1 cellular context compared by ENCODE assay signal in the genomic region with DNA sequence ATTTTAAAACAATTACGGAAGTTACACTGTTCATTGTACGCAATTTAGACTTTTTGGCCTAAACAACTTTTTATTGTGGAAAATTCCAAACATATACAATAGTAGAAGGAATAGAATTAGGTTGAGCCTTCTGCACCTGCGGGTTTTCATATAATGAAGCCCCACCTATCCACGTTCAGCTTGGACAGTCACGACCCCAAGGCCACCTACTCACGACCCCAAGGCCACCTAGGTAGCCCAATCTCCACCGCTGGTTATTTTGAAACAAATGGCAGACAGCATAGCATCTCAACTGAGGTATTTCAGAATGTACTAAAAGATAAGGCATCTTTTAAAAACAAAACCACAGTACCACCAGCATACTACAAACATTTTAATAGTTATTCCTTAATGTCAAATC.
TF ChIP-seq lines count a peak whose summit lies in the region.

No MANE protein-coding gene starts in this region.

TF ChIP-seq in HepG2, 621 proteins besides CTCF, POLR2A, EP300 and RAD21:
- TF ChIP-seq, protein P1, sequence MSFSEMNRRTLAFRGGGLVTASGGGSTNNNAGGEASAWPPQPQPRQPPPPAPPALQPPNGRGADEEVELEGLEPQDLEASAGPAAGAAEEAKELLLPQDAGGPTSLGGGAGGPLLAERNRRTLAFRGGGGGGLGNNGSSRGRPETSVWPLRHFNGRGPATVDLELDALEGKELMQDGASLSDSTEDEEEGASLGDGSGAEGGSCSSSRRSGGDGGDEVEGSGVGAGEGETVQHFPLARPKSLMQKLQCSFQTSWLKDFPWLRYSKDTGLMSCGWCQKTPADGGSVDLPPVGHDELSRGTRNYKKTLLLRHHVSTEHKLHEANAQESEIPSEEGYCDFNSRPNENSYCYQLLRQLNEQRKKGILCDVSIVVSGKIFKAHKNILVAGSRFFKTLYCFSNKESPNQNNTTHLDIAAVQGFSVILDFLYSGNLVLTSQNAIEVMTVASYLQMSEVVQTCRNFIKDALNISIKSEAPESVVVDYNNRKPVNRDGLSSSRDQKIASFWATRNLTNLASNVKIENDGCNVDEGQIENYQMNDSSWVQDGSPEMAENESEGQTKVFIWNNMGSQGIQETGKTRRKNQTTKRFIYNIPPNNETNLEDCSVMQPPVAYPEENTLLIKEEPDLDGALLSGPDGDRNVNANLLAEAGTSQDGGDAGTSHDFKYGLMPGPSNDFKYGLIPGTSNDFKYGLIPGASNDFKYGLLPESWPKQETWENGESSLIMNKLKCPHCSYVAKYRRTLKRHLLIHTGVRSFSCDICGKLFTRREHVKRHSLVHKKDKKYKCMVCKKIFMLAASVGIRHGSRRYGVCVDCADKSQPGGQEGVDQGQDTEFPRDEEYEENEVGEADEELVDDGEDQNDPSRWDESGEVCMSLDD (CRISPR knock-in tag; IDR thresholded peaks at IDR 0.05; ENCODE audit: borderline replicate concordance) = peak; percentile 7; the same call in 1 of the 2 replicates
- no peak for TF ChIP-seq FLYWCH1 (CRISPR knock-in tag; IDR thresholded peaks at IDR 0.05)
- TF ChIP-seq ONECUT2 (CRISPR knock-in tag; IDR thresholded peaks at IDR 0.05) = 0 out of 2 replicates have a peak, but pooled peaks have one; percentile 15
- TF ChIP-seq, protein P2, sequence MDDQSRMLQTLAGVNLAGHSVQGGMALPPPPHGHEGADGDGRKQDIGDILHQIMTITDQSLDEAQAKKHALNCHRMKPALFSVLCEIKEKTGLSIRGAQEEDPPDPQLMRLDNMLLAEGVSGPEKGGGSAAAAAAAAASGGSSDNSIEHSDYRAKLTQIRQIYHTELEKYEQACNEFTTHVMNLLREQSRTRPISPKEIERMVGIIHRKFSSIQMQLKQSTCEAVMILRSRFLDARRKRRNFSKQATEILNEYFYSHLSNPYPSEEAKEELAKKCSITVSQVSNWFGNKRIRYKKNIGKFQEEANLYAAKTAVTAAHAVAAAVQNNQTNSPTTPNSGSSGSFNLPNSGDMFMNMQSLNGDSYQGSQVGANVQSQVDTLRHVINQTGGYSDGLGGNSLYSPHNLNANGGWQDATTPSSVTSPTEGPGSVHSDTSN (CRISPR knock-in tag; IDR thresholded peaks at IDR 0.05; ENCODE audit: borderline replicate concordance) = peak; percentile 11; the same call in 1 of the 2 replicates
- TF ChIP-seq ZNF225 (CRISPR knock-in tag; IDR thresholded peaks at IDR 0.05) = no peak
- 0 out of 2 replicates have a peak, but pooled peaks have one; percentile 14 for TF ChIP-seq ZNF503 (CRISPR knock-in tag; IDR thresholded peaks at IDR 0.05)
- no peak for TF ChIP-seq HNF1B (CRISPR knock-in tag; IDR thresholded peaks at IDR 0.05)
- no peak for TF ChIP-seq CBX5 (CRISPR knock-in tag; IDR thresholded peaks at IDR 0.05; ENCODE audit: borderline replicate concordance)
